Comparison of ENCODE assay signal across 24 cellular contexts in the genomic region with DNA sequence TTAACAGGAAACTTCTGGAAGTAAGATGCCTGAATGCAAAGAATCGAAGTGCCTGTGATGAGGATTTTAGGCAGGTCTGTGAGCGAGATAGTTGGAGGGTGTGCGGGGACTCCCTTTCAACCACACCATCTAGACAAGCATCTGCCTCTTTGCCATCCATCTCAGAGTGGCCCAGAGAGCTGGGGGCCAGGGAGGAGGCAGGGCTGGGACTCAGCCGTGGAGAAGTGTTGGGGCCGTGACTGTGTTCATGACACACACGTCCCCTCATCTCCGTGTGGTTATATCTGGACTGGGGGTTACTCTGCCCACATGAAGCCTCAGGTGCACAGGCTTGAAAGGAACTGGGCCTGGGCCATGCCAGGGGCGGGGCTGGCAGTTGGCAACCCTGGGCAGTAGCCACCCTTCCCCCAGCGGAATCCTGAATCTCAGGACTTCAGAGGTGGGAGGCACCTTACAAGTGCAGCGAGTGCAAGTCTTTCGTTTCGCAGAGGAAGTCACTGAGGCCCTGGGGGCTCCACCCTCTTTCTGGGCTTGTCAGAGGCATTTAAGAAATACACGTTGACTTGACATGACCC.
"Had no signal": no experiment of that assay in that cellular context is flagged by ENCODE, and none has a peak within 500 bp of the region (broad histone marks: within the 10 kb centered on the region; RNA-seq: fewer than 3 reads in every experiment).

No MANE protein-coding gene starts in this region.

- H3K36me3 ChIP-seq: esophagus squamous epithelium, gastroesophageal sphincter, left ventricle myocardium inferior, lower lobe of right lung, pancreas, prostate gland, sigmoid colon, stomach, thoracic aorta, transverse colon had no signal

- H3K4me1 Mint-ChIP-seq: memory B cell had no signal

- H3K4me3 ChIP-seq: esophagus squamous epithelium, gastroesophageal sphincter, left ventricle myocardium inferior, lower lobe of right lung, pancreas, prostate gland, sigmoid colon, skin epidermis, stomach, thoracic aorta, transverse colon had no signal

- H3K4me1 ChIP-seq: lower lobe of right lung, pancreas, prostate gland, sigmoid colon, stomach, transverse colon had no signal

- H3K27ac Mint-ChIP-seq: dendritic cell treated with granulocyte-macrophage colony-stimulating factor and Interleukin-4, amounts not matched to agents 40 ng/mL and 50 ng/mL, for 4 days; effector memory CD8-positive, alpha-beta T cell; memory B cell had no signal

- H3K4me3 Mint-ChIP-seq: dendritic cell treated with granulocyte-macrophage colony-stimulating factor and Interleukin-4, amounts not matched to agents 40 ng/mL and 50 ng/mL, for 4 days; effector memory CD8-positive, alpha-beta T cell; memory B cell had no signal

- H3K36me3 Mint-ChIP-seq: memory B cell had no signal

- H3K27ac ChIP-seq: epithelial cell of prostate, gastroesophageal sphincter, left ventricle myocardium inferior, lower lobe of right lung, pancreas, prostate gland, sigmoid colon, skin epidermis, stomach, thoracic aorta, transverse colon had no signal

- ATAC-seq: effector memory CD8-positive, alpha-beta T cell; gastroesophageal sphincter; lower lobe of right lung; pancreas had no signal

- H3K9me3 Mint-ChIP-seq: dendritic cell treated with granulocyte-macrophage colony-stimulating factor and Interleukin-4, amounts not matched to agents 40 ng/mL and 50 ng/mL, for 4 days; effector memory CD8-positive, alpha-beta T cell; memory B cell had no signal

- H3K27me3 ChIP-seq: esophagus squamous epithelium, gastroesophageal sphincter, pancreas, sigmoid colon, transverse colon had no signal

- DNase-seq: effector memory CD8-positive, alpha-beta T cell; esophagus squamous epithelium; foreskin fibroblast; glutamatergic neuron; islet precursor cell; left ventricle myocardium inferior; lower lobe of right lung; midbrain; nucleus accumbens; pancreas; sigmoid colon; stimulated activated CD4-positive, alpha-beta T cell treated with anti-CD3 and anti-CD28 coated beads, Interleukin-2, amount 100 ng/mL, for 24 hours; stimulated activated CD4-positive, alpha-beta T cell treated with anti-CD3 and anti-CD28 coated beads, Interleukin-4, amount 100 ng/mL, for 4 hours; stimulated activated naive CD4-positive, alpha-beta T cell; stomach; substantia nigra; transverse colon had no signal

- H3K9me3 ChIP-seq: esophagus squamous epithelium, gastroesophageal sphincter, left ventricle myocardium inferior, lower lobe of right lung, pancreas, prostate gland, sigmoid colon, stomach, thoracic aorta, transverse colon had no signal
